Comparison of ENCODE assay signal across 24 cellular contexts in genomic region chr20:32839982-32840285, GRCh38. TPM values are rescaled to one million over a fixed set of nuclear protein-coding genes. Genes with fewer than 3 reads are reported as not detected.
DNase-seq lines count a peak whose midpoint lies in the region; ATAC-seq, FAIRE-seq and TF ChIP-seq lines count a peak whose summit lies in the region.
"Had no signal": no experiment of that assay in that cellular context is flagged by ENCODE, and none has a peak within 500 bp of the region (broad histone marks: within the 10 kb centered on the region; RNA-seq: fewer than 3 reads in every experiment).

No MANE protein-coding gene starts in this region.

- no TSS peak for BruUV-seq in HepG2 (replicated peaks; lab: Mats Ljungman, UMichigan)

- no peak overlapping the region for H3K4me3 Mint-ChIP-seq in activated CD4-positive, alpha-beta T cell treated with anti-CD3 and anti-CD28 coated beads for 36 hours
- H3K4me3 Mint-ChIP-seq in endodermal cell (no peak overlapping the region), chondrocyte (ENCODE audit: unreplicated experiment) (no peak overlapping the region)
- H3K4me3 Mint-ChIP-seq in stimulated activated naive CD8-positive, alpha-beta T cell treated with anti-CD3 and anti-CD28 coated beads, Interleukin-15, amount 100 ng/mL, for 72 hours = no peak overlapping the region
- H3K4me3 Mint-ChIP-seq: activated B cell treated with CpG ODN at 0.5 μM for 24 hours, nephron had no signal

- in situ Hi-C loops in HepG2 (cut with HindIII; ENCODE audit: extremely low pct_ligation_motif_present, low pct_unique_long_range_greater_than_20kb) = no loop called here

- ATAC-seq in activated CD4-positive, alpha-beta T cell treated with anti-CD3 and anti-CD28 coated beads for 36 hours = no peak
- ATAC-seq in HepG2 (no peak), right lobe of liver (no peak), gastroesophageal sphincter (no peak)
- no peak for ATAC-seq in stimulated activated naive CD8-positive, alpha-beta T cell treated with anti-CD3 and anti-CD28 coated beads, Interleukin-15, amount 100 ng/mL, for 72 hours
- ATAC-seq: body of pancreas, left ventricle myocardium superior had no signal

- H3K36me3 Mint-ChIP-seq in activated CD4-positive, alpha-beta T cell treated with anti-CD3 and anti-CD28 coated beads for 36 hours (ENCODE audit: low read depth) = peaks cover 68% of the 10 kb centered on the region
- H3K36me3 Mint-ChIP-seq in endodermal cell (ENCODE audit: low read depth) = peaks cover 84% of the 10 kb centered on the region
- peaks cover 49% of the 10 kb centered on the region for H3K36me3 Mint-ChIP-seq in chondrocyte (ENCODE audit: low read depth)

- WGBS in HepG2 (ENCODE audit: low lambda C conversion rate) = 95% methylated on average over 4 of the region's 4 CpGs
- 88% methylated on average over 4 of the region's 4 CpGs for WGBS in right lobe of liver (ENCODE audit: insufficient coverage, low coverage, low lambda C conversion rate, missing lambda C conversion rate)
- 97% methylated on average over 4 of the region's 4 CpGs for WGBS in endodermal cell (ENCODE audit: insufficient coverage in 1 of 2, insufficient read length in 1 of 2), 2 experiments
- WGBS in gastroesophageal sphincter (ENCODE audit: low coverage in 1 of 2), 2 donors = 65 to 71% methylated on average over 3 to 4 of the region's 4 CpGs

- H3K4me1 ChIP-seq in HepG2 (ENCODE audit: insufficient read depth, low read length) (peaks cover 9% of the 10 kb centered on the region), right lobe of liver (no peaks in the 10 kb centered on the region), endodermal cell (ENCODE audit: control insufficient read depth, insufficient read depth, low read length) (no peaks in the 10 kb centered on the region), gastroesophageal sphincter (no peaks in the 10 kb centered on the region)
- H3K4me1 ChIP-seq: adrenal gland, SJSA1 had no signal

- TF ChIP-seq RAD21 in HepG2 (CRISPR knock-in tag; IDR thresholded peaks at IDR 0.05) = no peak

- H3K9me3 ChIP-seq in HepG2 (ENCODE audit: low read length) (no peaks in the 10 kb centered on the region), right lobe of liver (no peaks in the 10 kb centered on the region), endodermal cell (ENCODE audit: control insufficient read depth, low read length) (no peaks in the 10 kb centered on the region), gastroesophageal sphincter (no peaks in the 10 kb centered on the region)
- H3K9me3 ChIP-seq: adrenal gland, body of pancreas, SJSA1 had no signal

- H3K36me3 ChIP-seq in HepG2 (replicated peaks in 1 of 2; ENCODE audit: control insufficient read depth in 1 of 2, insufficient read depth in 2 of 2, low read length in 2 of 2) (peaks cover 50 to 81% of the 10 kb centered on the region in 2 experiments), right lobe of liver (peaks cover 0 to 74% (median 21%) of the 10 kb centered on the region in 4 donors), endodermal cell (ENCODE audit: control insufficient read depth, insufficient read depth, low read length) (peaks cover 89% of the 10 kb centered on the region), gastroesophageal sphincter (peaks cover 3 to 85% of the 10 kb centered on the region in 2 donors)

- H2AFZ ChIP-seq in HepG2 (ENCODE audit: low read length) = no peak overlapping the region

- no peak for DNase-seq in activated CD4-positive, alpha-beta T cell treated with anti-CD3 and anti-CD28 coated beads for 36 hours
- DNase-seq in activated CD4-positive, alpha-beta T cell treated with anti-CD3 and anti-CD28 coated beads, Interleukin-2, amount 50 U/mL, for 1 hour = no peak
- DNase-seq in HepG2 (ENCODE audit: low spot score) = no peak
- no peak for DNase-seq in right lobe of liver
- DNase-seq in endodermal cell = no peak
- DNase-seq in stimulated activated naive CD8-positive, alpha-beta T cell treated with anti-CD3 and anti-CD28 coated beads, Interleukin-15, amount 100 ng/mL, for 72 hours = no peak
- DNase-seq in chondrocyte (ENCODE audit: low spot score) = no peak
- DNase-seq: activated B cell treated with CpG ODN at 0.5 μM for 24 hours, adrenal gland, IMR-90, left ventricle myocardium superior, midbrain, NCI-H1092, NCI-H2227 treated with DMSO at 0.1 percent for 48 hours, trophoblast cell had no signal

- H3K4me3 ChIP-seq in HepG2 (replicated peaks in 1 of 3; ENCODE audit: insufficient read depth in 1 of 3, low read depth in 2 of 3, low read length in 3 of 3) = no peak overlapping the region
- H3K4me3 ChIP-seq in right lobe of liver = no peak overlapping the region
- H3K4me3 ChIP-seq in endodermal cell (ENCODE audit: low read length) = no peak overlapping the region
- H3K4me3 ChIP-seq in gastroesophageal sphincter = no peak overlapping the region
- H3K4me3 ChIP-seq: adrenal gland, body of pancreas, SJSA1, skin epidermis had no signal

- POLR2A ChIA-PET in activated CD4-positive, alpha-beta T cell treated with anti-CD3 and anti-CD28 coated beads for 36 hours (lab: Charles Lee) = no interaction called here
- POLR2A ChIA-PET in HepG2 (lab: Yijun Ruan, JAX) = no interaction called here

- peaks cover 11% of the 10 kb centered on the region for H4K20me1 ChIP-seq in HepG2 (ENCODE audit: insufficient read depth, low read length)

- H3K9ac ChIP-seq in HepG2 (ENCODE audit: insufficient read depth, low read depth, low read length) = no peak overlapping the region
- H3K9ac ChIP-seq in endodermal cell (ENCODE audit: extremely low read depth, low read length, poor library complexity, severe bottlenecking) = no peak overlapping the region

- peaks cover 21% of the 10 kb centered on the region for H3K79me2 ChIP-seq in HepG2 (ENCODE audit: insufficient read depth, low read length)

- H3K27me3 ChIP-seq in HepG2 (ENCODE audit: control insufficient read depth in 1 of 2, insufficient read depth in 2 of 2, low read length in 2 of 2) = no peaks in the 10 kb centered on the region
- no peaks in the 10 kb centered on the region for H3K27me3 ChIP-seq in right lobe of liver
- no peaks in the 10 kb centered on the region for H3K27me3 ChIP-seq in endodermal cell (ENCODE audit: control insufficient read depth, insufficient read depth, low read length, poor library complexity, severe bottlenecking)
- no peaks in the 10 kb centered on the region for H3K27me3 ChIP-seq in gastroesophageal sphincter
- H3K27me3 ChIP-seq: adrenal gland, body of pancreas, SJSA1 had no signal

- no peak for TF ChIP-seq POLR2A in HepG2 (IDR thresholded peaks at IDR 0.05; ENCODE audit: insufficient read depth in 1 of 2, low read depth in 2 of 2, low read length in 2 of 2)
- no peak for TF ChIP-seq POLR2A in right lobe of liver (IDR thresholded peaks at IDR 0.05)
- TF ChIP-seq POLR2A in gastroesophageal sphincter (IDR thresholded peaks at IDR 0.05) = no peak

- TF ChIP-seq EP300 in HepG2 (IDR thresholded peaks at IDR 0.05; ENCODE audit: low read depth in 2 of 2, low read length in 2 of 2) (no peak), HepG2 (CRISPR knock-in tag; IDR thresholded peaks at IDR 0.05; ENCODE audit: borderline replicate concordance) (no peak), gastroesophageal sphincter (IDR thresholded peaks at IDR 0.05) (no peak)

- no peaks in the 10 kb centered on the region for H3K9me3 Mint-ChIP-seq in activated CD4-positive, alpha-beta T cell treated with anti-CD3 and anti-CD28 coated beads for 36 hours (ENCODE audit: low read depth)
- no peaks in the 10 kb centered on the region for H3K9me3 Mint-ChIP-seq in endodermal cell
- H3K9me3 Mint-ChIP-seq in stimulated activated naive CD8-positive, alpha-beta T cell treated with anti-CD3 and anti-CD28 coated beads, Interleukin-15, amount 100 ng/mL, for 72 hours = no peaks in the 10 kb centered on the region
- no peaks in the 10 kb centered on the region for H3K9me3 Mint-ChIP-seq in chondrocyte (ENCODE audit: low read depth)
- H3K9me3 Mint-ChIP-seq: activated B cell treated with CpG ODN at 0.5 μM for 24 hours, nephron had no signal

- H3K4me1 Mint-ChIP-seq in activated CD4-positive, alpha-beta T cell treated with anti-CD3 and anti-CD28 coated beads for 36 hours = peaks cover 56% of the 10 kb centered on the region
- H3K4me1 Mint-ChIP-seq in endodermal cell (peaks cover 3% of the 10 kb centered on the region), chondrocyte (ENCODE audit: low read depth) (no peaks in the 10 kb centered on the region)
- H3K4me1 Mint-ChIP-seq in stimulated activated naive CD8-positive, alpha-beta T cell treated with anti-CD3 and anti-CD28 coated beads, Interleukin-15, amount 100 ng/mL, for 72 hours = peaks cover 47% of the 10 kb centered on the region
- H3K4me1 Mint-ChIP-seq: activated B cell treated with CpG ODN at 0.5 μM for 24 hours, nephron had no signal

- TF ChIP-seq CTCF in HepG2 (CRISPR knock-in tag; IDR thresholded peaks at IDR 0.05) = no peak
- no peak for TF ChIP-seq CTCF in right lobe of liver (IDR thresholded peaks at IDR 0.05)
- TF ChIP-seq CTCF in endodermal cell (conservative IDR thresholded peaks at IDR 0.05) = no peak
- no peak for TF ChIP-seq CTCF in chondrocyte (IDR thresholded peaks at IDR 0.05)
- TF ChIP-seq CTCF in gastroesophageal sphincter (IDR thresholded peaks at IDR 0.05) = no peak

- peak overlapping the region; percentile 72 for H3K27ac Mint-ChIP-seq in activated CD4-positive, alpha-beta T cell treated with anti-CD3 and anti-CD28 coated beads for 36 hours
- H3K27ac Mint-ChIP-seq in endodermal cell (peak overlapping the region; percentile 48), chondrocyte (ENCODE audit: unreplicated experiment) (no peak overlapping the region)
- H3K27ac Mint-ChIP-seq in stimulated activated naive CD8-positive, alpha-beta T cell treated with anti-CD3 and anti-CD28 coated beads, Interleukin-15, amount 100 ng/mL, for 72 hours = peak overlapping the region; percentile 47 to 54
- H3K27ac Mint-ChIP-seq: activated B cell treated with CpG ODN at 0.5 μM for 24 hours, nephron had no signal

- intact Hi-C loops in activated CD4-positive, alpha-beta T cell treated with anti-CD3 and anti-CD28 coated beads for 36 hours (cut with DNase I, micrococcal nuclease) = loop anchor here in 1 of 2 experiments (1.0 kb wide), 1 partner anchor 20 kb away; no protein-coding TSS in a partner anchor
- intact Hi-C loops in HepG2 (cut with micrococcal nuclease; ENCODE audit: unreplicated experiment) = loop anchor here (2.0 kb wide), 1 partner anchor 19 kb away; no protein-coding TSS in a partner anchor
- intact Hi-C loops in right lobe of liver (cut with DNase I) = no loop called here

- FAIRE-seq in HepG2 (lab: Jason Lieb, UNC) = no peak
- FAIRE-seq: A204.1, G401.6, H54, keratinocyte had no signal

- H3K27me3 Mint-ChIP-seq in activated CD4-positive, alpha-beta T cell treated with anti-CD3 and anti-CD28 coated beads for 36 hours = no peaks in the 10 kb centered on the region
- no peaks in the 10 kb centered on the region for H3K27me3 Mint-ChIP-seq in endodermal cell (ENCODE audit: insufficient read depth)
- H3K27me3 Mint-ChIP-seq in stimulated activated naive CD8-positive, alpha-beta T cell treated with anti-CD3 and anti-CD28 coated beads, Interleukin-15, amount 100 ng/mL, for 72 hours = no peaks in the 10 kb centered on the region
- H3K27me3 Mint-ChIP-seq in chondrocyte (ENCODE audit: low read depth) = no peaks in the 10 kb centered on the region
- H3K27me3 Mint-ChIP-seq: activated B cell treated with CpG ODN at 0.5 μM for 24 hours had no signal

- H3K4me2 ChIP-seq in HepG2 (ENCODE audit: low read depth, low read length) = no peak overlapping the region

- CTCF ChIA-PET in activated CD4-positive, alpha-beta T cell treated with anti-CD3 and anti-CD28 coated beads for 36 hours (lab: Charles Lee) = interaction anchor here (1.1 kb wide), 1 partner anchor 19 kb away, joined by 4 read pairs; no protein-coding TSS in a partner anchor
- CTCF ChIA-PET in HepG2 (lab: Yijun Ruan, JAX; ENCODE audit: low intra/inter-chr PET ratio, low total read pairs) = no interaction called here

- H3K27ac ChIP-seq in HepG2 (ENCODE audit: extremely low read length, insufficient read depth, low read length) (no peak overlapping the region), right lobe of liver (no peak overlapping the region), endodermal cell (ENCODE audit: low read depth, low read length) (no peak overlapping the region), gastroesophageal sphincter (no peak overlapping the region)
- H3K27ac ChIP-seq: adrenal gland, body of pancreas, SJSA1, skin epidermis had no signal

RNA-seq across cellular contexts. Expression of gene EFCAB8, which starts 18.8 kb away (rescaled TPM):
- total RNA-seq in activated CD4-positive, alpha-beta T cell treated with anti-CD3 and anti-CD28 coated beads for 36 hours = under 1 TPM; 0.37 to 0.40 TPM
- total RNA-seq in HepG2 (2016; rRNA removed; fragmentation: Illumina TruSeq; extraction: Trizol) (0.22 TPM in 1 of 2 replicates, not detected in the other), right lobe of liver (under 1 TPM in 4 of 6 experiments, not detected in 2; 0.17 to 0.22 (median 0.20) TPM), endodermal cell (1 to 10 TPM in 1 of 2 donors, under 1 TPM in 1; 0.44 to 1.0 TPM), chondrocyte (0.32 to 0.67 TPM (median 0.51 TPM) in 3 replicates), gastroesophageal sphincter (under 1 TPM in 2 of 4 donors, not detected in 2; 0.13 to 0.78 TPM)
- total RNA-seq in HepG2 (2016; cell fraction: cytosol; rRNA removed; fragmentation: Illumina TruSeq; extraction: Trizol; ENCODE audit: low read depth) = 0.10 TPM in 1 of 2 replicates, not detected in the other
- not detected in 2 replicates for total RNA-seq in HepG2 (2016; cell fraction: insoluble cytoplasmic fraction; rRNA removed; fragmentation: Illumina TruSeq; extraction: Trizol)
- not detected in 2 replicates for total RNA-seq in HepG2 (2016; cell fraction: membrane; rRNA removed; fragmentation: Illumina TruSeq; extraction: Trizol)
- 0.72 TPM in 1 of 2 replicates, not detected in the other for total RNA-seq in HepG2 (2016; cell fraction: nucleus; rRNA removed; fragmentation: Illumina TruSeq; extraction: Trizol)
- polyA plus RNA-seq in HepG2 (2011; rRNA removed) = 0.15 TPM in 1 of 2 replicates, not detected in the other
- polyA plus RNA-seq in HepG2 (2011; cell fraction: cytosol; rRNA removed) = not detected in 2 replicates
- polyA plus RNA-seq in HepG2 (2011; cell fraction: nucleus; rRNA removed) = 0.31 and 1.2 TPM in 2 replicates
- not detected in 2 replicates for polyA plus RNA-seq in HepG2 (2012)
- polyA plus RNA-seq in HepG2 (2016; cell fraction: cytosol; fragmentation: Illumina TruSeq; extraction: Trizol; ENCODE audit: low read depth) = not detected in 2 replicates
- not detected in 2 replicates for polyA plus RNA-seq in HepG2 (2016; cell fraction: insoluble cytoplasmic fraction; fragmentation: Illumina TruSeq; extraction: Trizol; ENCODE audit: low read depth)
- not detected in 2 replicates for polyA plus RNA-seq in HepG2 (2016; cell fraction: membrane; fragmentation: Illumina TruSeq; extraction: Trizol; ENCODE audit: low read depth)
- polyA plus RNA-seq in HepG2 (2016; cell fraction: nucleus; fragmentation: Illumina TruSeq; extraction: Trizol; ENCODE audit: insufficient read depth, low read depth) = 0.62 and 0.75 TPM in 2 replicates
- not detected in 2 replicates for polyA minus RNA-seq in HepG2 (2011; rRNA and poly(A)+ RNA removed; ENCODE audit: low replicate concordance)
- not detected in 2 replicates for polyA minus RNA-seq in HepG2 (2011; cell fraction: cytosol; rRNA and poly(A)+ RNA removed)
- not detected in 2 replicates for polyA minus RNA-seq in HepG2 (2011; cell fraction: nucleus; rRNA and poly(A)+ RNA removed)
- 0.11 TPM for polyA plus RNA-seq in endodermal cell (2013, experiment 1 of 2)
- 0.17 TPM for polyA plus RNA-seq in endodermal cell (2013, experiment 2 of 2)
- total RNA-seq: IMR-90, left ventricle myocardium superior had no signal
- polyA plus RNA-seq: IMR-90 had no signal

RNA-seq across cellular contexts. Expression of gene MAPRE1, which starts 20.2 kb away (rescaled TPM):
- total RNA-seq in activated CD4-positive, alpha-beta T cell treated with anti-CD3 and anti-CD28 coated beads for 36 hours = 100 to 1,000 TPM; 112 to 125 TPM
- 190 and 342 TPM in 2 replicates for total RNA-seq in HepG2 (2016; rRNA removed; fragmentation: Illumina TruSeq; extraction: Trizol)
- 23.7 and 27.2 TPM in 2 replicates for total RNA-seq in HepG2 (2016; cell fraction: cytosol; rRNA removed; fragmentation: Illumina TruSeq; extraction: Trizol; ENCODE audit: low read depth)
- 187 and 334 TPM in 2 replicates for total RNA-seq in HepG2 (2016; cell fraction: insoluble cytoplasmic fraction; rRNA removed; fragmentation: Illumina TruSeq; extraction: Trizol)
- total RNA-seq in HepG2 (2016; cell fraction: membrane; rRNA removed; fragmentation: Illumina TruSeq; extraction: Trizol) = 91.1 and 97.7 TPM in 2 replicates
- total RNA-seq in HepG2 (2016; cell fraction: nucleus; rRNA removed; fragmentation: Illumina TruSeq; extraction: Trizol) = 103 and 108 TPM in 2 replicates
- polyA plus RNA-seq in HepG2 (2011; rRNA removed) = 62.1 and 76.0 TPM in 2 replicates
- 51.6 and 80.9 TPM in 2 replicates for polyA plus RNA-seq in HepG2 (2011; cell fraction: cytosol; rRNA removed)
- polyA plus RNA-seq in HepG2 (2011; cell fraction: nucleus; rRNA removed) = 20.7 and 30.2 TPM in 2 replicates
- 141 and 152 TPM in 2 replicates for polyA plus RNA-seq in HepG2 (2012)
- 28.5 and 29.5 TPM in 2 replicates for polyA plus RNA-seq in HepG2 (2016; cell fraction: cytosol; fragmentation: Illumina TruSeq; extraction: Trizol; ENCODE audit: low read depth)
- 374 and 399 TPM in 2 replicates for polyA plus RNA-seq in HepG2 (2016; cell fraction: insoluble cytoplasmic fraction; fragmentation: Illumina TruSeq; extraction: Trizol; ENCODE audit: low read depth)
- polyA plus RNA-seq in HepG2 (2016; cell fraction: membrane; fragmentation: Illumina TruSeq; extraction: Trizol; ENCODE audit: low read depth) = 73.8 and 81.9 TPM in 2 replicates
- polyA plus RNA-seq in HepG2 (2016; cell fraction: nucleus; fragmentation: Illumina TruSeq; extraction: Trizol; ENCODE audit: insufficient read depth, low read depth) = 134 and 143 TPM in 2 replicates
- polyA minus RNA-seq in HepG2 (2011; rRNA and poly(A)+ RNA removed; ENCODE audit: low replicate concordance) = 44.6 and 56.4 TPM in 2 replicates
- polyA minus RNA-seq in HepG2 (2011; cell fraction: cytosol; rRNA and poly(A)+ RNA removed) = 59.3 and 68.8 TPM in 2 replicates
- polyA minus RNA-seq in HepG2 (2011; cell fraction: nucleus; rRNA and poly(A)+ RNA removed) = 42.7 and 48.6 TPM in 2 replicates
- total RNA-seq in right lobe of liver = 10 to 100 TPM in 5 of 6 experiments, 1 to 10 TPM in 1; 7.9 to 26.8 (median 16.1) TPM
- total RNA-seq in endodermal cell = 100 to 1,000 TPM; 180 to 265 TPM
- 153 TPM for polyA plus RNA-seq in endodermal cell (2013, experiment 1 of 2)
- 143 TPM for polyA plus RNA-seq in endodermal cell (2013, experiment 2 of 2)
- total RNA-seq in chondrocyte = 121 to 177 TPM (median 176 TPM) in 3 replicates
- 100 to 1,000 TPM; 148 to 158 (median 150) TPM for total RNA-seq in gastroesophageal sphincter
